ENCODE assay signal across 10 cellular contexts in the genomic region with DNA sequence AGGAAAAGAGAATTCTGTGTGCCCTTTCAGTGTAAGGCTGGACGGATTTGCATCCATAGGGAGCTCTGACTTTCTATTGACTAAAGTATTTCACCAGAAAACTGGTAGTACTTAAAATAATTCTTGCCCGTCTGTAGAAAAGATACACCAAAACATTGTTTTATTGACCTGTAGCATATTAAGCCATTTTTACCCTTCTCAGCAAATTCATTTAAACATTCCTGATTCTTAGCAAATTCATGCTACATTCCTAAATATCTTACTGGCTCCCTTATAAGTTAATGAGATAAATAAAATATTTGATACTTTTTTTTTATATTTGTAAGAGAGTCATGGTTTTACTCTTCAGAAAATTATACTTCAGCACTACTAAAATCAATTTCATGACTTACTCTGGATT. TPM values are rescaled to one million over a fixed set of nuclear protein-coding genes. Genes with fewer than 3 reads are reported as not detected.
DNase-seq lines count a peak whose midpoint lies in the region; ATAC-seq, FAIRE-seq and TF ChIP-seq lines count a peak whose summit lies in the region.
"Had no signal": no experiment of that assay in that cellular context is flagged by ENCODE, and none has a peak within 500 bp of the region (broad histone marks: within the 10 kb centered on the region; RNA-seq: fewer than 3 reads in every experiment).

No MANE protein-coding gene starts in this region.

- H3K27me3 ChIP-seq in CD8-positive, alpha-beta memory T cell (ENCODE audit: insufficient read depth, low read length, poor library complexity, severe bottlenecking) = no peaks in the 10 kb centered on the region
- no peaks in the 10 kb centered on the region for H3K27me3 ChIP-seq in astrocyte (ENCODE audit: insufficient read depth, low read length)
- H3K27me3 ChIP-seq in foreskin keratinocyte = no peaks in the 10 kb centered on the region

- no peak overlapping the region for H2AFZ ChIP-seq in astrocyte (ENCODE audit: low read depth, low read length)

- H4K20me1 ChIP-seq in astrocyte (ENCODE audit: insufficient read depth, low read length) = no peaks in the 10 kb centered on the region

- CTCF ChIA-PET in CD8-positive, alpha-beta memory T cell (lab: Charles Lee) = no interaction called here

- H3K27ac ChIP-seq in CD8-positive, alpha-beta memory T cell (ENCODE audit: low read depth, low read length) = peak overlapping the region; percentile 72
- no peak overlapping the region for H3K27ac ChIP-seq in astrocyte (ENCODE audit: low read depth, low read length)
- H3K27ac ChIP-seq in foreskin keratinocyte = no peak overlapping the region

- no peak overlapping the region for H3K4me2 ChIP-seq in astrocyte (ENCODE audit: low read length)

- no peaks in the 10 kb centered on the region for H3K36me3 ChIP-seq in CD8-positive, alpha-beta memory T cell (ENCODE audit: insufficient read depth, low read length)
- H3K36me3 ChIP-seq in astrocyte (ENCODE audit: insufficient read depth, low read length) = no peaks in the 10 kb centered on the region

- POLR2A ChIA-PET in CD8-positive, alpha-beta memory T cell (lab: Charles Lee) = no interaction called here

- peak overlapping the region in 6 of 7 donors; percentile 39 to 70 (median 56) for H3K4me3 Mint-ChIP-seq in CD8-positive, alpha-beta memory T cell
- H3K4me3 Mint-ChIP-seq in IgD-negative memory B cell (peak overlapping the region in 2 of 4 donors; percentile 66 to 96), astrocyte (ENCODE audit: unreplicated experiment) (no peak overlapping the region), neural crest cell (peak overlapping the region; percentile 59)

- TF ChIP-seq CTCF in astrocyte (IDR thresholded peaks at IDR 0.05; ENCODE audit: insufficient read depth, low read depth, low read length) = no peak
- TF ChIP-seq CTCF in neural crest cell (conservative IDR thresholded peaks at IDR 0.05) = no peak
- TF ChIP-seq CTCF in foreskin keratinocyte (conservative IDR thresholded peaks at IDR 0.05) = no peak

- H3K9me3 ChIP-seq in CD8-positive, alpha-beta memory T cell (ENCODE audit: low read length) = no peaks in the 10 kb centered on the region
- no peaks in the 10 kb centered on the region for H3K9me3 ChIP-seq in astrocyte (ENCODE audit: insufficient read depth, low read depth, low read length)

- no peak overlapping the region for H3K9ac ChIP-seq in astrocyte (ENCODE audit: low read length)

- ATAC-seq in foreskin keratinocyte = no peak

- H3K27ac Mint-ChIP-seq in CD8-positive, alpha-beta memory T cell = peak overlapping the region; percentile 48 to 91 (median 78)
- peak overlapping the region in 2 of 3 donors; percentile 38 to 39 for H3K27ac Mint-ChIP-seq in IgD-negative memory B cell
- H3K27ac Mint-ChIP-seq in astrocyte (ENCODE audit: unreplicated experiment) = peak overlapping the region; percentile 50
- H3K27ac Mint-ChIP-seq in neural crest cell (ENCODE audit: unreplicated experiment) = no peak overlapping the region
- H3K27ac Mint-ChIP-seq: activated T-helper 1 cell treated with anti-CD3 and anti-CD28 coated beads, Interleukin-12 subunit alpha, Interleukin-12 subunit beta, Interleukin-2, Interleukin-4 antibody, amounts not matched to agents 30 ng/mL and 10 ng/mL and 1 ng/mL, durations not matched to agents 14 hours and 24 hours and 36 hours had no signal

- no peak overlapping the region for H3K4me3 ChIP-seq in CD8-positive, alpha-beta memory T cell (ENCODE audit: low read length)
- no peak overlapping the region for H3K4me3 ChIP-seq in astrocyte (ENCODE audit: insufficient read depth, low read depth, low read length)

- no peak for DNase-seq in CD8-positive, alpha-beta memory T cell
- DNase-seq in astrocyte (ENCODE audit: low read depth) = no peak
- no peak for DNase-seq in neural crest cell (ENCODE audit: low read depth, low spot score)
- DNase-seq in foreskin keratinocyte = no peak
- DNase-seq in NCI-H1092 (lab: John Stamatoyannopoulos, UW) = no peak
- DNase-seq in cortex of kidney (lab: John Stamatoyannopoulos, UW) = no peak
- DNase-seq: NCI-H2227 treated with DMSO at 0.1 percent for 48 hours had no signal

- no peaks in the 10 kb centered on the region for H3K9me3 Mint-ChIP-seq in CD8-positive, alpha-beta memory T cell
- H3K9me3 Mint-ChIP-seq in IgD-negative memory B cell (no peaks in the 10 kb centered on the region), astrocyte (ENCODE audit: unreplicated experiment) (peaks cover 19% of the 10 kb centered on the region), neural crest cell (peaks cover 5% of the 10 kb centered on the region)

- H3K79me2 ChIP-seq in astrocyte (ENCODE audit: insufficient read depth, low read length) = peaks cover 11% of the 10 kb centered on the region

- H3K27me3 Mint-ChIP-seq in CD8-positive, alpha-beta memory T cell = no peaks in the 10 kb centered on the region
- H3K27me3 Mint-ChIP-seq in IgD-negative memory B cell = peaks cover 1% of the 10 kb centered on the region
- no peaks in the 10 kb centered on the region for H3K27me3 Mint-ChIP-seq in astrocyte (ENCODE audit: low read depth, unreplicated experiment)
- H3K27me3 Mint-ChIP-seq in neural crest cell (ENCODE audit: low read depth) = no peaks in the 10 kb centered on the region

- H3K4me1 ChIP-seq in CD8-positive, alpha-beta memory T cell (ENCODE audit: insufficient read depth, low read length) = peaks cover 13% of the 10 kb centered on the region
- H3K4me1 ChIP-seq in astrocyte (ENCODE audit: insufficient read depth, low read length) = peaks cover 8% of the 10 kb centered on the region
- no peaks in the 10 kb centered on the region for H3K4me1 ChIP-seq in foreskin keratinocyte

- no peak for FAIRE-seq in astrocyte (lab: Jason Lieb, UNC)
- FAIRE-seq: GM12892 had no signal

- H3K4me1 Mint-ChIP-seq in CD8-positive, alpha-beta memory T cell = peaks cover 21 to 35% (median 25%) of the 10 kb centered on the region in 3 donors
- H3K4me1 Mint-ChIP-seq in IgD-negative memory B cell = peaks cover 11 to 13% (median 12%) of the 10 kb centered on the region in 3 donors
- peaks cover 2% of the 10 kb centered on the region for H3K4me1 Mint-ChIP-seq in astrocyte (ENCODE audit: low read depth, unreplicated experiment)
- peaks cover 30% of the 10 kb centered on the region for H3K4me1 Mint-ChIP-seq in neural crest cell

- peaks cover 0 to 10% (median 0%) of the 10 kb centered on the region in 3 donors for H3K36me3 Mint-ChIP-seq in CD8-positive, alpha-beta memory T cell
- peaks cover 4% of the 10 kb centered on the region for H3K36me3 Mint-ChIP-seq in IgD-negative memory B cell
- peaks cover 9% of the 10 kb centered on the region for H3K36me3 Mint-ChIP-seq in astrocyte (ENCODE audit: low read depth, unreplicated experiment)
- H3K36me3 Mint-ChIP-seq in neural crest cell (ENCODE audit: low read depth) = no peaks in the 10 kb centered on the region

RNA-seq across cellular contexts. Expression of gene IPP, which starts 1.6 kb away (rescaled TPM):
- 10 to 100 TPM; 18.3 to 19.4 TPM for total RNA-seq in CD8-positive, alpha-beta memory T cell
- 15.0 TPM for polyA plus RNA-seq in CD8-positive, alpha-beta memory T cell
- polyA plus RNA-seq in IgD-negative memory B cell (11.0 TPM), foreskin keratinocyte (3.3 and 3.5 TPM in 2 replicates)
- total RNA-seq in astrocyte (13.3 and 18.2 TPM in 2 replicates), neural crest cell (16.8 and 18.8 TPM in 2 replicates), foreskin keratinocyte (9.1 and 9.5 TPM in 2 replicates)

RNA-seq across cellular contexts. Expression of gene MAST2, which starts 51.4 kb away (rescaled TPM):
- total RNA-seq in CD8-positive, alpha-beta memory T cell = 10 to 100 TPM; 29.5 to 29.9 TPM
- 5.6 TPM for polyA plus RNA-seq in CD8-positive, alpha-beta memory T cell
- polyA plus RNA-seq in IgD-negative memory B cell (3.1 TPM), foreskin keratinocyte (12.5 and 13.7 TPM in 2 replicates)
- total RNA-seq in astrocyte (41.0 and 41.6 TPM in 2 replicates), neural crest cell (45.2 and 47.6 TPM in 2 replicates), foreskin keratinocyte (17.5 and 21.7 TPM in 2 replicates)
